In genomic region chr3:136919799-136920580, GRCh38 we compare ENCODE assay signal across 11 cellular contexts. TPM values are rescaled to one million over a fixed set of nuclear protein-coding genes. Genes with fewer than 3 reads are reported as not detected.
DNase-seq lines count a peak whose midpoint lies in the region; ATAC-seq and TF ChIP-seq lines count a peak whose summit lies in the region.
"Had no signal": no experiment of that assay in that cellular context is flagged by ENCODE, and none has a peak within 500 bp of the region (broad histone marks: within the 10 kb centered on the region; RNA-seq: fewer than 3 reads in every experiment).

No MANE protein-coding gene starts in this region.

- peaks cover 8% of the 10 kb centered on the region for H3K36me3 Mint-ChIP-seq in activated B cell treated with CpG ODN at 0.5 μM for 24 hours (ENCODE audit: low read depth)

- H3K36me3 ChIP-seq in mesendoderm (ENCODE audit: control insufficient read depth, insufficient read depth, low read length), result no peaks in the 10 kb centered on the region

- no peak overlapping the region for H3K4ac ChIP-seq in mesendoderm (ENCODE audit: low read depth, low read length)

- peaks cover 60% of the 10 kb centered on the region for H3K4me1 Mint-ChIP-seq in activated B cell treated with CpG ODN at 0.5 μM for 24 hours

- peak; percentile 76 for ATAC-seq in activated CD4-positive, CD25-positive, alpha-beta regulatory T cell treated with anti-CD3 and anti-CD28 coated beads, Interleukin-2, amount 50 U/mL, for 24 hours
- ATAC-seq in GM21447 (IDR thresholded peaks at IDR 0.05; ENCODE audit: unreplicated experiment) (peak; percentile 65), activated B cell treated with CpG ODN at 0.5 μM for 24 hours (ENCODE audit: low read depth) (peak; percentile 50)

- H3K56ac ChIP-seq in mesendoderm (ENCODE audit: low read length), result no peak overlapping the region

- no peaks in the 10 kb centered on the region for H3K27me3 Mint-ChIP-seq in activated B cell treated with CpG ODN at 0.5 μM for 24 hours

- H4K5ac ChIP-seq in mesendoderm (ENCODE audit: low read length), result no peak overlapping the region

- intact Hi-C loops in activated B cell treated with CpG ODN at 0.5 μM for 24 hours (cut with micrococcal nuclease), result no loop called here

- H2BK15ac ChIP-seq in mesendoderm (replicated peaks; ENCODE audit: low read depth), result no peak overlapping the region

- H2BK120ac ChIP-seq in mesendoderm (ENCODE audit: low read depth, low read length), result no peak overlapping the region

- no CpG with 5 or more reads among the region's 1 CpG for WGBS in mesendoderm (ENCODE audit: extremely low coverage, insufficient coverage, low lambda C conversion rate)

- POLR2A ChIA-PET in activated B cell treated with CpG ODN at 0.5 μM for 24 hours (lab: Charles Lee), result interaction anchor here (1.2 kb wide), 1 partner anchor 168 kb away, joined by 3 read pairs; the partner anchor contains the start of gene STAG1

- DNase-seq in activated CD4-positive, CD25-positive, alpha-beta regulatory T cell treated with anti-CD3 and anti-CD28 coated beads, Interleukin-2, amount 50 U/mL, for 72 hours, result no peak
- no peak for DNase-seq in activated B cell treated with CpG ODN at 0.5 μM for 24 hours
- DNase-seq in mesendoderm, result peak; percentile 24
- no peak for DNase-seq in DMS153 (lab: John Stamatoyannopoulos, UW)
- no peak for DNase-seq in NK-92 (lab: John Stamatoyannopoulos, UW; ENCODE audit: unreplicated experiment)
- no peak for DNase-seq in Ammon's horn (ENCODE audit: low spot score)
- DNase-seq: left cardiac atrium, NCI-H1092 treated with DMSO at 0.1 percent for 48 hours had no signal

- no peak overlapping the region for H3K4me3 Mint-ChIP-seq in activated B cell treated with CpG ODN at 0.5 μM for 24 hours

- H3K4me1 ChIP-seq in mesendoderm (ENCODE audit: control insufficient read depth, low read depth, low read length), result no peaks in the 10 kb centered on the region

- CTCF ChIA-PET in activated B cell treated with CpG ODN at 0.5 μM for 24 hours (lab: Charles Lee), result no interaction called here

- no peaks in the 10 kb centered on the region for H3K9me3 Mint-ChIP-seq in activated B cell treated with CpG ODN at 0.5 μM for 24 hours

- no peak overlapping the region for H2AK5ac ChIP-seq in mesendoderm (ENCODE audit: low read length)

- no peak overlapping the region for H3K27ac ChIP-seq in mesendoderm (ENCODE audit: low read depth, low read length)
- H3K27ac ChIP-seq: 22Rv1 had no signal

- no peak overlapping the region for H3K27ac Mint-ChIP-seq in activated B cell treated with CpG ODN at 0.5 μM for 24 hours

- no peak overlapping the region for H3K23ac ChIP-seq in mesendoderm (ENCODE audit: low read length)

- no peak overlapping the region for H3K18ac ChIP-seq in mesendoderm (ENCODE audit: low read length)

- no peaks in the 10 kb centered on the region for H3K27me3 ChIP-seq in mesendoderm (ENCODE audit: insufficient read depth, low read length, poor library complexity)

- H3K79me2 ChIP-seq in mesendoderm (ENCODE audit: control insufficient read depth, insufficient read depth, low read length), result peaks cover 11% of the 10 kb centered on the region

- no peak overlapping the region for H2BK5ac ChIP-seq in mesendoderm (ENCODE audit: low read length)

- H3K9ac ChIP-seq in mesendoderm (ENCODE audit: low read length), result no peak overlapping the region

- H3K4me3 ChIP-seq in mesendoderm (ENCODE audit: low read length), result no peak overlapping the region

- H3K79me1 ChIP-seq in mesendoderm (ENCODE audit: low read length), result peaks cover 7% of the 10 kb centered on the region

- no peak for TF ChIP-seq CTCF in activated B cell treated with CpG ODN at 0.5 μM for 24 hours (IDR thresholded peaks at IDR 0.05)

- H4K8ac ChIP-seq in mesendoderm (ENCODE audit: low read depth, low read length), result no peak overlapping the region

- H3K4me2 ChIP-seq in mesendoderm (ENCODE audit: low read length), result no peak overlapping the region

RNA-seq across cellular contexts. Expression of gene IL20RB, which starts 37.8 kb away (rescaled TPM):
- 0.98 and 1.5 TPM in 2 replicates for total RNA-seq in activated B cell treated with CpG ODN at 0.5 μM for 24 hours
- 1.3 TPM for polyA plus RNA-seq in mesendoderm (2013, experiment 1 of 2)
- polyA plus RNA-seq in mesendoderm (2013, experiment 2 of 2), result 1.3 TPM

RNA-seq across cellular contexts. Expression of gene NCK1, which starts 58.0 kb away (rescaled TPM):
- total RNA-seq in activated B cell treated with CpG ODN at 0.5 μM for 24 hours, result 29.7 and 30.8 TPM in 2 replicates
- polyA plus RNA-seq in mesendoderm (2013, experiment 1 of 2), result 22.7 TPM
- 23.2 TPM for polyA plus RNA-seq in mesendoderm (2013, experiment 2 of 2)
